In the genomic region with DNA sequence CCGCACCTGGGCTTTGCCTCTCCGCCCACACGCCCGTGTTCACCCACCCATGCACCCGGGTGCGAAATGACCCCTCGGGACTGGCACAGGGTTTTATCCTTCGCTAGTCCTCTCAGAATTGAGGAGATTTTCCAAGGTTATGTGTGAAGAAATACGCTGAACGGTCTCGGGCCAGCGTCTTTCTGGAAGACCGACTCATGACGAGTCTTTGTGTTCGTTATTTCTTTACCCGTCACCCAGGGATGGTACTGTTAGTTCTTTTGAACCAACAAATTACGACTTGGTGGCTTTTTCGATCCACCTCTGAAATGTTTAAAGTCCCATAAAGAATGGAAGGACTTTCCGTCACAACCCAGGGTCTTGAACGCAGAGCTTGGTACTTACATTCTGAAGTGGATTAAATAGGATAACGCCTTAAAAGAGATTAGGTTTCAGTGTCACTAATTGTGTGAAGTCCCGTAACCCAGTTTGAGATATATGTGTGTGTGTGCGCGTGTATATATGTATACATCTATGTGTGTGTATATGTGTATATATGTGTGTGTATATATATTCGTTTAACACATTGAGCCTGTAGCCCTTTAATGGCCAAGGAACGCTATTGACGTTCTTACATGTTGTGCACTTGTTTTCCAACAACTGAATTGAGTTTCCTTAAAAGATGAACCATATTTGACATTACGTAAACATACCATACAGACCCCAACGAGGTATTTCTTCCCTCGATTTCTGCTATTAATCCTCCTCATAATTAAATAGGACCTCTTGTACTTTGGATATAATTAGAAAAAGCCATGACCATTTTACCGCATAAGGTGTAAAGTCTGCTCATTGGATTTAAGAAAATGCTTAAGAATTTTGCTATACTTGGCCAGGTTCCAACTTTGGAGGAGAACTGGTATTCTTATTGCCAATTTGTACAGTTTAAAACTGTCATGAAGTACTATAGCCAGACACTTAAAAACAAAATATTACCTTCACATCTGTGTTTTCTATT, we compare ENCODE assay signal across 8 cellular contexts. TPM values are rescaled to one million over a fixed set of nuclear protein-coding genes. Genes with fewer than 3 reads are reported as not detected.
DNase-seq lines count a peak whose midpoint lies in the region; ATAC-seq and TF ChIP-seq lines count a peak whose summit lies in the region.

No MANE protein-coding gene starts in this region.

- intact Hi-C loops in esophagus squamous epithelium (cut with DNase I), result no loop called here

- POLR2A ChIA-PET in HEK293 (lab: Yijun Ruan, JAX), result interaction anchor here (0.5 to 2.8 kb wide), 6 partner anchors 9 to 242 kb away, joined by 3 to 28 read pairs (median 5); a partner anchor contains a TSS

- H3K9me3 ChIP-seq in HEK293 (ENCODE audit: control insufficient read depth, insufficient read depth, low read depth, low read length), result no peaks in the 10 kb centered on the region
- no peaks in the 10 kb centered on the region for H3K9me3 ChIP-seq in esophagus squamous epithelium

- peak; percentile 21 for DNase-seq in SW480 (ENCODE audit: low spot score)
- DNase-seq in esophagus squamous epithelium (lab: John Stamatoyannopoulos, UW), result no peak
- peak; percentile 1 for DNase-seq in non-pigmented ciliary epithelial cell (ENCODE audit: low read depth)
- DNase-seq in NCI-H1048 (lab: John Stamatoyannopoulos, UW), result no peak

- ATAC-seq in GM18498 (IDR thresholded peaks at IDR 0.05; ENCODE audit: unreplicated experiment) (no peak), GM18502 (IDR thresholded peaks at IDR 0.05; ENCODE audit: poor library complexity, unreplicated experiment) (no peak)

- H3K4me3 ChIP-seq in HEK293 (ENCODE audit: low read depth, low read length), result peak overlapping the region; percentile 52
- H3K4me3 ChIP-seq in esophagus squamous epithelium, result peak overlapping the region; percentile 83 to 98 (median 90)

- H3K4me1 ChIP-seq in HEK293 (ENCODE audit: control insufficient read depth, insufficient read depth, low read length) (peaks cover 5% of the 10 kb centered on the region), esophagus squamous epithelium (peaks cover 4 to 72% (median 35%) of the 10 kb centered on the region in 3 donors)

- TF ChIP-seq CTCF in C4-2B (conservative IDR thresholded peaks at IDR 0.05) (no peak), HEK293 (tag by site-specific recombination; IDR thresholded peaks at IDR 0.05) (no peak), esophagus squamous epithelium (IDR thresholded peaks at IDR 0.05) (no peak)

- no peak for TF ChIP-seq POLR2A in esophagus squamous epithelium (IDR thresholded peaks at IDR 0.05)

- no peaks in the 10 kb centered on the region for H3K27me3 ChIP-seq in esophagus squamous epithelium

- CTCF ChIA-PET in HEK293 (lab: Yijun Ruan, JAX), result interaction anchor here (0.6 kb wide), 1 partner anchor 647 kb away, joined by 6 read pairs; no protein-coding TSS in a partner anchor

- H3K36me3 ChIP-seq in HEK293 (ENCODE audit: control insufficient read depth in 2 of 2, insufficient read depth in 1 of 2, low read length in 2 of 2) (no peaks in the 10 kb centered on the region), esophagus squamous epithelium (no peaks in the 10 kb centered on the region)

- peak overlapping the region; percentile 96 for H3K27ac ChIP-seq in C4-2B
- peak overlapping the region; percentile 77 for H3K27ac ChIP-seq in HEK293 (ENCODE audit: extremely low read depth, low read depth, low read length)
- H3K27ac ChIP-seq in esophagus squamous epithelium, result peak overlapping the region; percentile 87 to 99 (median 95)

- 2 to 3% methylated on average over 16 to 31 of the region's 31 CpGs for WGBS in esophagus squamous epithelium, 2 donors

TF ChIP-seq in HEK293, 187 proteins besides CTCF, POLR2A, EP300 and RAD21:
- TF ChIP-seq, protein P1, sequence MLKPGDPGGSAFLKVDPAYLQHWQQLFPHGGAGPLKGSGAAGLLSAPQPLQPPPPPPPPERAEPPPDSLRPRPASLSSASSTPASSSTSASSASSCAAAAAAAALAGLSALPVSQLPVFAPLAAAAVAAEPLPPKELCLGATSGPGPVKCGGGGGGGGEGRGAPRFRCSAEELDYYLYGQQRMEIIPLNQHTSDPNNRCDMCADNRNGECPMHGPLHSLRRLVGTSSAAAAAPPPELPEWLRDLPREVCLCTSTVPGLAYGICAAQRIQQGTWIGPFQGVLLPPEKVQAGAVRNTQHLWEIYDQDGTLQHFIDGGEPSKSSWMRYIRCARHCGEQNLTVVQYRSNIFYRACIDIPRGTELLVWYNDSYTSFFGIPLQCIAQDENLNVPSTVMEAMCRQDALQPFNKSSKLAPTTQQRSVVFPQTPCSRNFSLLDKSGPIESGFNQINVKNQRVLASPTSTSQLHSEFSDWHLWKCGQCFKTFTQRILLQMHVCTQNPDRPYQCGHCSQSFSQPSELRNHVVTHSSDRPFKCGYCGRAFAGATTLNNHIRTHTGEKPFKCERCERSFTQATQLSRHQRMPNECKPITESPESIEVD (tag by site-specific recombination; IDR thresholded peaks at IDR 0.05), result 0 out of 2 replicates have a peak, but pooled peaks have one; percentile 12
- TF ChIP-seq KLF10 (tag by site-specific recombination; IDR thresholded peaks at IDR 0.05) (no peak), ZNF830 (tag by site-specific recombination; IDR thresholded peaks at IDR 0.05; ENCODE audit: low read depth) (no peak), ZBTB20 (tag by site-specific recombination; IDR thresholded peaks at IDR 0.05) (0 out of 2 replicates have a peak, but pooled peaks have one; percentile 6), GLIS2 (tag by site-specific recombination; IDR thresholded peaks at IDR 0.05) (peak; percentile 1; the same call in 1 of the 2 replicates), ZNF514 (tag by site-specific recombination; IDR thresholded peaks at IDR 0.05) (no peak), EGR2 (tag by site-specific recombination; IDR thresholded peaks at IDR 0.05; ENCODE audit: low read depth) (peak; percentile 86), ZFHX2 (tag by site-specific recombination; conservative IDR thresholded peaks at IDR 0.05) (peak; percentile 94), ZNF629 (tag by site-specific recombination; IDR thresholded peaks at IDR 0.05) (0 out of 2 replicates have a peak, but pooled peaks have one; percentile 17)
- TF ChIP-seq, protein P2, sequence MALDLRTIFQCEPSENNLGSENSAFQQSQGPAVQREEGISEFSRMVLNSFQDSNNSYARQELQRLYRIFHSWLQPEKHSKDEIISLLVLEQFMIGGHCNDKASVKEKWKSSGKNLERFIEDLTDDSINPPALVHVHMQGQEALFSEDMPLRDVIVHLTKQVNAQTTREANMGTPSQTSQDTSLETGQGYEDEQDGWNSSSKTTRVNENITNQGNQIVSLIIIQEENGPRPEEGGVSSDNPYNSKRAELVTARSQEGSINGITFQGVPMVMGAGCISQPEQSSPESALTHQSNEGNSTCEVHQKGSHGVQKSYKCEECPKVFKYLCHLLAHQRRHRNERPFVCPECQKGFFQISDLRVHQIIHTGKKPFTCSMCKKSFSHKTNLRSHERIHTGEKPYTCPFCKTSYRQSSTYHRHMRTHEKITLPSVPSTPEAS (tag by site-specific recombination; IDR thresholded peaks at IDR 0.05), result peak; percentile 23; the same call in 1 of the 2 replicates
- TF ChIP-seq, protein P3, sequence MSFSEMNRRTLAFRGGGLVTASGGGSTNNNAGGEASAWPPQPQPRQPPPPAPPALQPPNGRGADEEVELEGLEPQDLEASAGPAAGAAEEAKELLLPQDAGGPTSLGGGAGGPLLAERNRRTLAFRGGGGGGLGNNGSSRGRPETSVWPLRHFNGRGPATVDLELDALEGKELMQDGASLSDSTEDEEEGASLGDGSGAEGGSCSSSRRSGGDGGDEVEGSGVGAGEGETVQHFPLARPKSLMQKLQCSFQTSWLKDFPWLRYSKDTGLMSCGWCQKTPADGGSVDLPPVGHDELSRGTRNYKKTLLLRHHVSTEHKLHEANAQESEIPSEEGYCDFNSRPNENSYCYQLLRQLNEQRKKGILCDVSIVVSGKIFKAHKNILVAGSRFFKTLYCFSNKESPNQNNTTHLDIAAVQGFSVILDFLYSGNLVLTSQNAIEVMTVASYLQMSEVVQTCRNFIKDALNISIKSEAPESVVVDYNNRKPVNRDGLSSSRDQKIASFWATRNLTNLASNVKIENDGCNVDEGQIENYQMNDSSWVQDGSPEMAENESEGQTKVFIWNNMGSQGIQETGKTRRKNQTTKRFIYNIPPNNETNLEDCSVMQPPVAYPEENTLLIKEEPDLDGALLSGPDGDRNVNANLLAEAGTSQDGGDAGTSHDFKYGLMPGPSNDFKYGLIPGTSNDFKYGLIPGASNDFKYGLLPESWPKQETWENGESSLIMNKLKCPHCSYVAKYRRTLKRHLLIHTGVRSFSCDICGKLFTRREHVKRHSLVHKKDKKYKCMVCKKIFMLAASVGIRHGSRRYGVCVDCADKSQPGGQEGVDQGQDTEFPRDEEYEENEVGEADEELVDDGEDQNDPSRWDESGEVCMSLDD (tag by site-specific recombination; IDR thresholded peaks at IDR 0.05), result no peak
- TF ChIP-seq, protein P4, sequence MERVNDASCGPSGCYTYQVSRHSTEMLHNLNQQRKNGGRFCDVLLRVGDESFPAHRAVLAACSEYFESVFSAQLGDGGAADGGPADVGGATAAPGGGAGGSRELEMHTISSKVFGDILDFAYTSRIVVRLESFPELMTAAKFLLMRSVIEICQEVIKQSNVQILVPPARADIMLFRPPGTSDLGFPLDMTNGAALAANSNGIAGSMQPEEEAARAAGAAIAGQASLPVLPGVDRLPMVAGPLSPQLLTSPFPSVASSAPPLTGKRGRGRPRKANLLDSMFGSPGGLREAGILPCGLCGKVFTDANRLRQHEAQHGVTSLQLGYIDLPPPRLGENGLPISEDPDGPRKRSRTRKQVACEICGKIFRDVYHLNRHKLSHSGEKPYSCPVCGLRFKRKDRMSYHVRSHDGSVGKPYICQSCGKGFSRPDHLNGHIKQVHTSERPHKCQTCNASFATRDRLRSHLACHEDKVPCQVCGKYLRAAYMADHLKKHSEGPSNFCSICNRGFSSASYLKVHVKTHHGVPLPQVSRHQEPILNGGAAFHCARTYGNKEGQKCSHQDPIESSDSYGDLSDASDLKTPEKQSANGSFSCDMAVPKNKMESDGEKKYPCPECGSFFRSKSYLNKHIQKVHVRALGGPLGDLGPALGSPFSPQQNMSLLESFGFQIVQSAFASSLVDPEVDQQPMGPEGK (tag by site-specific recombination; IDR thresholded peaks at IDR 0.05), result no peak; the same call in 1 of the 2 replicates
TF ChIP-seq in HEK293: peak in this region for 7.

RNA-seq across cellular contexts. Expression of a gene that starts 0.9 kb away (rescaled TPM):
- total RNA-seq in esophagus squamous epithelium, result 10 to 100 TPM; 32.2 to 68.5 (median 53.7) TPM

Comparison
In these comparisons a context has a peak if more than half of its experiments do, and no peak if none do; other contexts are left out.
1. DNase-seq: peak in SW480 (single experiment) and non-pigmented ciliary epithelial cell (single experiment); none in esophagus squamous epithelium (single experiment) and NCI-H1048 (single experiment).
2. Peak in every context shown above with its lines, with median percentiles within 50 percentile points of each other: H3K27ac ChIP-seq.